1 cellular context compared by ENCODE assay signal in genomic region chr6:168495133-168495532, GRCh38.
TF ChIP-seq lines count a peak whose summit lies in the region.

No MANE protein-coding gene starts in this region.

TF ChIP-seq in GM23338, 12 proteins besides CTCF, POLR2A, EP300 and RAD21 (continued from another document):
- no peak for TF ChIP-seq ZNF462 (CRISPR knock-in tag; IDR thresholded peaks at IDR 0.05)
- TF ChIP-seq EZH2 (IDR thresholded peaks at IDR 0.05; ENCODE audit: low read depth, unreplicated experiment): no peak
- TF ChIP-seq ETS1 (IDR thresholded peaks at IDR 0.05): no peak
- TF ChIP-seq ZNF114 (CRISPR knock-in tag; IDR thresholded peaks at IDR 0.05): no peak
- TF ChIP-seq EZH2phosphoT487 (IDR thresholded peaks at IDR 0.05; ENCODE audit: unreplicated experiment): no peak
